In the genomic region with DNA sequence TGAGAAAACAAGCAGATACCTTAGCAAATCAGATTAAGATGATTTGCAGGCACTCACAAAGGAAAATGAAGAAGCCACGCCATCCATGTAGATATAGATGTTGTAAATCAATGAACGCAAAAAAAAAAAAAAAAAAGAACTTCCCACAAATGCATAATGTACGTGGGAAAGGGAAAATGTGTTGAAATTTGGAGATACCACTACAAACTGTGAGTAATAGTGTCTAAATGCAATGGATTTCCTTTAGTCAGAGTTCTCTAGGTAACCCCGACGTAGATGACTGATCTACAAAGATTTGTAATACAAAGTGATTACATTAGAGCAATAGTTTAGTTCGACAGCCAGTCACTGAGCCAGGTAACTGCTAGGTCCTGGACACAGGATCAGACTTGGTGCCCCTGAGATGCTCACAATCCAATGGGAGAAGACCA, we compare ENCODE assay signal across 8 cellular contexts. TPM values are rescaled to one million over a fixed set of nuclear protein-coding genes. Genes with fewer than 3 reads are reported as not detected.
DNase-seq lines count a peak whose midpoint lies in the region; ATAC-seq, FAIRE-seq and TF ChIP-seq lines count a peak whose summit lies in the region.

No MANE protein-coding gene starts in this region.

- H3K4me1 Mint-ChIP-seq in CD8-positive, alpha-beta T cell (ENCODE audit: low read depth), result peaks cover 30% of the 10 kb centered on the region

- no peak overlapping the region for H2BK15ac ChIP-seq in H1 (ENCODE audit: low read length)

- TF ChIP-seq RAD21 in H1 (IDR thresholded peaks at IDR 0.05 in 1 of 2, conservative IDR thresholded peaks at IDR 0.05 in 1 of 2; ENCODE audit: low read depth in 2 of 2, low read length in 2 of 2), result no peak

- H3K79me2 ChIP-seq in H1 (ENCODE audit: control insufficient read depth in 1 of 2, insufficient read depth in 2 of 2, low read length in 2 of 2), result peaks cover 5 to 25% of the 10 kb centered on the region in 2 experiments

- TF ChIP-seq CTCF in CD8-positive, alpha-beta T cell (IDR thresholded peaks at IDR 0.05), result no peak
- TF ChIP-seq CTCF in Panc1 (IDR thresholded peaks at IDR 0.05) (no peak), H1 (IDR thresholded peaks at IDR 0.05; ENCODE audit: control extremely low read depth in 1 of 3, insufficient read depth in 1 of 3, low read depth in 1 of 3, low read length in 3 of 3) (no peak), ovary (IDR thresholded peaks at IDR 0.05) (no peak)

- peak overlapping the region; percentile 93 for H3K27ac Mint-ChIP-seq in CD8-positive, alpha-beta T cell

- H3K23me2 ChIP-seq in H1 (ENCODE audit: low read depth, low read length), result peaks cover 13% of the 10 kb centered on the region

- BruUV-seq in Panc1 (replicated peaks; lab: Mats Ljungman, UMichigan), result no TSS peak

- no peak overlapping the region for H2BK20ac ChIP-seq in H1 (ENCODE audit: low read length)

- no peak overlapping the region for H2BK5ac ChIP-seq in H1 (ENCODE audit: low read depth, low read length)

- TF ChIP-seq POLR2A in H1 (IDR thresholded peaks at IDR 0.05; ENCODE audit: control extremely low read depth in 1 of 2, low read depth in 2 of 2, low read length in 2 of 2) (no peak), ovary (IDR thresholded peaks at IDR 0.05) (no peak)

- peak overlapping the region; percentile 85 for H3K4me3 Mint-ChIP-seq in CD8-positive, alpha-beta T cell

- H3K4me1 ChIP-seq in CD8-positive, alpha-beta T cell (ENCODE audit: insufficient read depth, low read length), result peaks cover 22% of the 10 kb centered on the region
- H3K4me1 ChIP-seq in Panc1 (ENCODE audit: control insufficient read depth, insufficient read depth, low read length), result 0 out of 2 replicates have a peak, but pooled peaks cover 3% of the 10 kb centered on the region
- H3K4me1 ChIP-seq in H1 (replicated peaks in 1 of 4; ENCODE audit: control insufficient read depth in 3 of 4, insufficient read depth in 4 of 4, low read length in 3 of 4), result peaks cover 0 to 2% (median 1%) of the 10 kb centered on the region in 4 experiments; a peak in 3 of 7 replicates
- peaks cover 7% of the 10 kb centered on the region for H3K4me1 ChIP-seq in ovary (ENCODE audit: insufficient read depth)

- no peak overlapping the region for H4K5ac ChIP-seq in H1 (ENCODE audit: insufficient read length, low read depth, low read length)

- H3K18ac ChIP-seq in H1 (ENCODE audit: extremely low read depth, low read length), result no peak overlapping the region

- peak overlapping the region; percentile 74 for H3K4me3 ChIP-seq in CD8-positive, alpha-beta T cell (ENCODE audit: low read depth, low read length)
- H3K4me3 ChIP-seq in Panc1 (ENCODE audit: low read depth in 2 of 2, low read length in 2 of 2) (peak overlapping the region; percentile 65 to 86), H1 (ENCODE audit: extremely low read depth in 1 of 4, insufficient read depth in 2 of 4, low read depth in 3 of 4, low read length in 4 of 4) (peak overlapping the region in 2 of 4 experiments; percentile 61 to 82; a peak in 3 of 8 replicates), ovary (peak overlapping the region; percentile 80)

- DNase-seq in CD8-positive, alpha-beta T cell, result no peak
- DNase-seq in Panc1 (ENCODE audit: low read depth, low spot score) (no peak), H1 (ENCODE audit: low read depth in 1 of 2, low spot score in 2 of 2) (no peak), ovary (no peak), NCI-H2081 (lab: John Stamatoyannopoulos, UW) (no peak)
- DNase-seq in stimulated activated naive CD4-positive, alpha-beta T cell treated with Interleukin-2 at 50 U/mL for 16 hours (lab: John Stamatoyannopoulos, UW), result no peak

- no peak for TF ChIP-seq EP300 in H1 (IDR thresholded peaks at IDR 0.05; ENCODE audit: borderline replicate concordance in 1 of 2, low read depth in 2 of 2, low read length in 2 of 2)
- no peak for TF ChIP-seq EP300 in ovary (IDR thresholded peaks at IDR 0.05)

- no peak overlapping the region for H3K4ac ChIP-seq in H1 (replicated peaks; ENCODE audit: insufficient read length, low read depth, low read length)

- H2BK12ac ChIP-seq in H1 (ENCODE audit: low read depth, low read length), result no peak overlapping the region

- H4K20me1 ChIP-seq in H1 (replicated peaks in 1 of 2; ENCODE audit: control insufficient read depth in 1 of 2, insufficient read depth in 2 of 2, low read length in 2 of 2), result peaks cover 0 to 3% of the 10 kb centered on the region in 2 experiments

- H4K91ac ChIP-seq in H1 (replicated peaks; ENCODE audit: insufficient read length, low read length), result no peak overlapping the region

- ATAC-seq in CD8-positive, alpha-beta T cell, result no peak
- ATAC-seq in Panc1 (no peak), GM21619 (IDR thresholded peaks at IDR 0.05; ENCODE audit: unreplicated experiment) (no peak), GM21526 (IDR thresholded peaks at IDR 0.05; ENCODE audit: low FRiP score, unreplicated experiment) (no peak)

- H2AK5ac ChIP-seq in H1 (ENCODE audit: low read depth, low read length), result no peak overlapping the region

- no peaks in the 10 kb centered on the region for H3K27me3 Mint-ChIP-seq in CD8-positive, alpha-beta T cell (ENCODE audit: low read depth)

- H4K8ac ChIP-seq in H1 (ENCODE audit: extremely low read depth, insufficient read depth, low read length), result no peak overlapping the region

- no peaks in the 10 kb centered on the region for H3K9me3 ChIP-seq in CD8-positive, alpha-beta T cell (ENCODE audit: low read length)
- H3K9me3 ChIP-seq in Panc1 (ENCODE audit: control insufficient read depth, insufficient read depth, low read depth, low read length) (no peaks in the 10 kb centered on the region), H1 (ENCODE audit: insufficient read depth in 2 of 2, low read depth in 1 of 2, low read length in 1 of 2) (no peaks in the 10 kb centered on the region), ovary (no peaks in the 10 kb centered on the region)

- peak overlapping the region; percentile 20 for H3K27ac ChIP-seq in CD8-positive, alpha-beta T cell (ENCODE audit: low read depth, low read length)
- peak overlapping the region; percentile 89 for H3K27ac ChIP-seq in Panc1 (ENCODE audit: low read length)
- H3K27ac ChIP-seq in H1 (ENCODE audit: low read depth, low read length), result no peak overlapping the region
- peak overlapping the region in 1 of 2 donors; percentile 87 for H3K27ac ChIP-seq in ovary

- peaks cover 2% of the 10 kb centered on the region for H3K36me3 ChIP-seq in CD8-positive, alpha-beta T cell (ENCODE audit: insufficient read depth, low read length)
- peaks cover 4% of the 10 kb centered on the region; the same call in 1 of the 2 replicates for H3K36me3 ChIP-seq in Panc1 (ENCODE audit: control insufficient read depth, insufficient read depth, low read length)
- H3K36me3 ChIP-seq in H1 (ENCODE audit: control insufficient read depth in 2 of 4, insufficient read depth in 4 of 4, low read length in 3 of 4), result peaks cover 0 to 1% (median 0%) of the 10 kb centered on the region in 4 experiments; a peak in 1 of 8 replicates
- H3K36me3 ChIP-seq in ovary, result no peaks in the 10 kb centered on the region

- POLR2A ChIA-PET in CD8-positive, alpha-beta T cell (lab: Charles Lee), result interaction anchor here (0.8 to 1.8 kb wide), 6 partner anchors 8 to 62 kb away, joined by 3 to 7 read pairs (median 4); partner anchors contain the start of genes GCAT and MICALL1
- POLR2A ChIA-PET in Panc1 (lab: Charles Lee) (interaction anchor here (0.7 kb wide), 1 partner anchor 159 kb away, joined by 3 read pairs; the partner anchor contains the start of gene NOL12), H1 (lab: Charles Lee; ENCODE audit: partially characterized antibody) (interaction anchor here (0.6 to 2.6 kb wide), 12 partner anchors 10 to 178 kb away, joined by 3 to 10 read pairs (median 3); partner anchors contain the start of gene GALR3)

- H2BK120ac ChIP-seq in H1 (replicated peaks; ENCODE audit: low read depth, low read length), result no peak overlapping the region

- FAIRE-seq in H1 (lab: Jason Lieb, UNC), result no peak

- no peak overlapping the region for H3K56ac ChIP-seq in H1 (replicated peaks; ENCODE audit: insufficient read length, low read depth, low read length)

- no peak overlapping the region for H2AFZ ChIP-seq in H1 (ENCODE audit: low read length)

- CTCF ChIA-PET in CD8-positive, alpha-beta T cell (lab: Charles Lee), result interaction anchor here (1.5 to 2.9 kb wide), 2 partner anchors 18 to 19 kb away, joined by 5 to 18 read pairs; no protein-coding TSS in a partner anchor
- CTCF ChIA-PET in Panc1 (lab: Charles Lee) (interaction anchor here (0.6 kb wide), 1 partner anchor 188 kb away, joined by 10 read pairs; no protein-coding TSS in a partner anchor), H1 (lab: Charles Lee; ENCODE audit: partially characterized antibody) (interaction anchor here (0.6 to 3.5 kb wide), 4 partner anchors 19 to 1289 kb away, joined by 3 to 15 read pairs (median 7); no protein-coding TSS in a partner anchor)

- no peaks in the 10 kb centered on the region for H3K9me3 Mint-ChIP-seq in CD8-positive, alpha-beta T cell

- H3K36me3 Mint-ChIP-seq in CD8-positive, alpha-beta T cell, result peaks cover 8% of the 10 kb centered on the region

- H3K27me3 ChIP-seq in CD8-positive, alpha-beta T cell (ENCODE audit: insufficient read depth, low read length), result no peaks in the 10 kb centered on the region
- no peaks in the 10 kb centered on the region for H3K27me3 ChIP-seq in Panc1 (ENCODE audit: control insufficient read depth, insufficient read depth, low read length)
- no peaks in the 10 kb centered on the region for H3K27me3 ChIP-seq in H1 (replicated peaks in 1 of 4; ENCODE audit: control insufficient read depth in 3 of 4, extremely low read depth in 1 of 4, insufficient read depth in 3 of 4, low read length in 3 of 4)
- H3K27me3 ChIP-seq in ovary, result no peaks in the 10 kb centered on the region

- no peak overlapping the region for H3K9ac ChIP-seq in H1 (replicated peaks in 1 of 4; ENCODE audit: extremely low read depth in 1 of 4, low read depth in 3 of 4, low read length in 3 of 4)

- no peak overlapping the region for H3K4me2 ChIP-seq in H1 (ENCODE audit: insufficient read depth in 1 of 2, low read depth in 2 of 2, low read length in 2 of 2)

- H3K23ac ChIP-seq in H1 (ENCODE audit: insufficient read length), result no peak overlapping the region

- H3K79me1 ChIP-seq in H1 (ENCODE audit: low read depth, low read length), result peaks cover 3% of the 10 kb centered on the region

- in situ Hi-C loops in Panc1 (cut with HindIII; ENCODE audit: low pct_unique_long_range_greater_than_20kb, low sequenced_read_pairs), result no loop called here

- no peak overlapping the region for H3K14ac ChIP-seq in H1 (ENCODE audit: insufficient read length)

- intact Hi-C loops in CD8-positive, alpha-beta T cell (cut with DNase I, micrococcal nuclease), result loop anchor here (1.0 to 10.0 kb wide), 8 partner anchors 18 to 550 kb away; partner anchors contain the start of genes C22orf23 (in 2 of the 2), GGA1 (in 2 of the 2), POLR2F (in 2 of the 2) and GCAT (in 1 of the 2)
- intact Hi-C loops in Panc1 (cut with micrococcal nuclease; ENCODE audit: unreplicated experiment), result no loop called here
- intact Hi-C loops in ovary (cut with DNase I), result loop anchor here in 1 of 4 donors (10.0 kb wide), 1 partner anchor 360 kb away; the partner anchor contains the start of gene MAFF

- 91% methylated on average over 6 of the region's 6 CpGs; no CpG with 5 or more reads in 1 of the 2 experiments for whole genome bisulfite sequencing in H1 (ENCODE audit: extremely low coverage in 1 of 2, insufficient coverage in 1 of 2, insufficient read length in 1 of 2, insufficient replicate concordance in 2 of 2, low coverage in 1 of 2, low lambda C conversion rate in 2 of 2, missing lambda C conversion rate in 1 of 2), 2 experiments
- 83 to 89% (median 87%) methylated on average over 6 of the region's 6 CpGs for WGBS in ovary, 3 donors

RNA-seq across cellular contexts. Expression of gene ANKRD54, which starts 0.8 kb away (rescaled TPM):
- total RNA-seq in CD8-positive, alpha-beta T cell, result 10 to 100 TPM; 18.8 to 21.4 TPM
- total RNA-seq in Panc1 (2021; ENCODE audit: unreplicated experiment) (28.1 TPM), ovary (10 to 100 TPM; 28.5 to 48.6 (median 36.2) TPM)
- polyA plus RNA-seq in Panc1 (2012; ENCODE audit: insufficient read length), result 37.0 TPM
- 13.3 and 13.7 TPM in 2 replicates for total RNA-seq in H1 (2021; fragmentation: NEBNext Ultra II Directional; extraction: Animal tissue kit (Norgen Biotek cat#: 25700))
- polyA plus RNA-seq in H1 (2011; rRNA removed) (16.7 and 18.8 TPM in 2 replicates), ovary (10 to 100 TPM; 14.4 to 24.4 TPM)
- 22.3 TPM for polyA plus RNA-seq in H1 (2011; cell fraction: cytosol; rRNA removed)
- polyA plus RNA-seq in H1 (2011; cell fraction: nucleus; rRNA removed), result 26.7 TPM
- polyA plus RNA-seq in H1 (2012, experiment 1 of 2), result 9.5 to 15.4 TPM (median 13.8 TPM) in 4 replicates
- polyA plus RNA-seq in H1 (2012, experiment 2 of 2), result 11.9 TPM
- 12.3 TPM for polyA plus RNA-seq in H1 (2013, experiment 1 of 2)
- polyA plus RNA-seq in H1 (2013, experiment 2 of 2), result 12.1 TPM
- 8.4 and 11.3 TPM in 2 replicates for polyA minus RNA-seq in H1 (2011; rRNA and poly(A)+ RNA removed)
- polyA minus RNA-seq in H1 (2011; cell fraction: cytosol; rRNA and poly(A)+ RNA removed), result 12.0 TPM
- polyA minus RNA-seq in H1 (2011; cell fraction: nucleus; rRNA and poly(A)+ RNA removed), result 10.5 TPM

RNA-seq across cellular contexts. Expression of gene EIF3L, which starts 4.3 kb away (rescaled TPM):
- 100 to 1,000 TPM; 510 to 518 TPM for total RNA-seq in CD8-positive, alpha-beta T cell
- total RNA-seq in Panc1 (2021; ENCODE audit: unreplicated experiment) (211 TPM), ovary (1,000 to 10,000 TPM in 2 of 7 donors, 100 to 1,000 TPM in 5; 534 to 1,344 (median 896) TPM)
- polyA plus RNA-seq in Panc1 (2012; ENCODE audit: insufficient read length), result 226 TPM
- total RNA-seq in H1 (2021; fragmentation: NEBNext Ultra II Directional; extraction: Animal tissue kit (Norgen Biotek cat#: 25700)), result 622 and 639 TPM in 2 replicates
- polyA plus RNA-seq in H1 (2011; rRNA removed) (588 and 886 TPM in 2 replicates), ovary (1,000 to 10,000 TPM in 1 of 2 donors, 100 to 1,000 TPM in 1; 725 to 1,289 TPM)
- polyA plus RNA-seq in H1 (2011; cell fraction: cytosol; rRNA removed), result 739 TPM
- 433 TPM for polyA plus RNA-seq in H1 (2011; cell fraction: nucleus; rRNA removed)
- 891 to 952 TPM (median 929 TPM) in 4 replicates for polyA plus RNA-seq in H1 (2012, experiment 1 of 2)
- 202 TPM for polyA plus RNA-seq in H1 (2012, experiment 2 of 2)
- polyA plus RNA-seq in H1 (2013, experiment 1 of 2), result 533 TPM
- 561 TPM for polyA plus RNA-seq in H1 (2013, experiment 2 of 2)
- polyA minus RNA-seq in H1 (2011; rRNA and poly(A)+ RNA removed), result 1,196 and 1,601 TPM in 2 replicates
- 274 TPM for polyA minus RNA-seq in H1 (2011; cell fraction: cytosol; rRNA and poly(A)+ RNA removed)
- polyA minus RNA-seq in H1 (2011; cell fraction: nucleus; rRNA and poly(A)+ RNA removed), result 247 TPM

RNA-seq across cellular contexts. Expression of gene GALR3, which starts 21.7 kb away (rescaled TPM):
- total RNA-seq in CD8-positive, alpha-beta T cell, result not detected
- total RNA-seq in Panc1 (2021; ENCODE audit: unreplicated experiment), result not detected
- not detected for polyA plus RNA-seq in Panc1 (2012; ENCODE audit: insufficient read length)
- total RNA-seq in H1 (2021; fragmentation: NEBNext Ultra II Directional; extraction: Animal tissue kit (Norgen Biotek cat#: 25700)), result 0.46 and 0.84 TPM in 2 replicates
- polyA plus RNA-seq in H1 (2011; rRNA removed), result 0.77 and 1.1 TPM in 2 replicates
- 0.54 TPM for polyA plus RNA-seq in H1 (2011; cell fraction: cytosol; rRNA removed)
- 1.7 TPM for polyA plus RNA-seq in H1 (2011; cell fraction: nucleus; rRNA removed)
- polyA plus RNA-seq in H1 (2012, experiment 1 of 2), result 0.42 to 0.76 TPM (median 0.59 TPM) in 3 of 4 replicates, not detected in the other
- polyA plus RNA-seq in H1 (2012, experiment 2 of 2), result 0.26 TPM
- 0.45 TPM for polyA plus RNA-seq in H1 (2013, experiment 1 of 2)
- polyA plus RNA-seq in H1 (2013, experiment 2 of 2), result 0.64 TPM
- 0.39 TPM in 1 of 2 replicates, not detected in the other for polyA minus RNA-seq in H1 (2011; rRNA and poly(A)+ RNA removed)
- not detected for polyA minus RNA-seq in H1 (2011; cell fraction: cytosol; rRNA and poly(A)+ RNA removed)
- polyA minus RNA-seq in H1 (2011; cell fraction: nucleus; rRNA and poly(A)+ RNA removed), result 0.60 TPM
- total RNA-seq in ovary, result not detected
- not detected for polyA plus RNA-seq in ovary

RNA-seq across cellular contexts. Expression of gene GCAT, which starts 37.2 kb away (rescaled TPM):
- total RNA-seq in CD8-positive, alpha-beta T cell, result 1 to 10 TPM; 1.3 to 1.6 TPM
- total RNA-seq in Panc1 (2021; ENCODE audit: unreplicated experiment), result 11.2 TPM
- polyA plus RNA-seq in Panc1 (2012; ENCODE audit: insufficient read length), result 10.0 TPM
- total RNA-seq in H1 (2021; fragmentation: NEBNext Ultra II Directional; extraction: Animal tissue kit (Norgen Biotek cat#: 25700)), result 24.3 and 24.5 TPM in 2 replicates
- polyA plus RNA-seq in H1 (2011; rRNA removed), result 47.5 and 51.7 TPM in 2 replicates
- polyA plus RNA-seq in H1 (2011; cell fraction: cytosol; rRNA removed), result 36.8 TPM
- 61.9 TPM for polyA plus RNA-seq in H1 (2011; cell fraction: nucleus; rRNA removed)
- polyA plus RNA-seq in H1 (2012, experiment 1 of 2), result 19.8 to 42.1 TPM (median 35.7 TPM) in 4 replicates
- 34.4 TPM for polyA plus RNA-seq in H1 (2012, experiment 2 of 2)
- polyA plus RNA-seq in H1 (2013, experiment 1 of 2), result 23.2 TPM
- polyA plus RNA-seq in H1 (2013, experiment 2 of 2), result 23.4 TPM
- polyA minus RNA-seq in H1 (2011; rRNA and poly(A)+ RNA removed), result 17.4 and 19.2 TPM in 2 replicates
- 37.1 TPM for polyA minus RNA-seq in H1 (2011; cell fraction: cytosol; rRNA and poly(A)+ RNA removed)
- 17.9 TPM for polyA minus RNA-seq in H1 (2011; cell fraction: nucleus; rRNA and poly(A)+ RNA removed)
- total RNA-seq in ovary, result 10 to 100 TPM in 3 of 7 donors, 1 to 10 TPM in 4; 2.3 to 17.7 (median 9.9) TPM
- polyA plus RNA-seq in ovary, result 10 to 100 TPM in 1 of 2 donors, 1 to 10 TPM in 1; 2.6 to 10.6 TPM
